Comparison of ENCODE assay signal across 26 cellular contexts in the genomic region with DNA sequence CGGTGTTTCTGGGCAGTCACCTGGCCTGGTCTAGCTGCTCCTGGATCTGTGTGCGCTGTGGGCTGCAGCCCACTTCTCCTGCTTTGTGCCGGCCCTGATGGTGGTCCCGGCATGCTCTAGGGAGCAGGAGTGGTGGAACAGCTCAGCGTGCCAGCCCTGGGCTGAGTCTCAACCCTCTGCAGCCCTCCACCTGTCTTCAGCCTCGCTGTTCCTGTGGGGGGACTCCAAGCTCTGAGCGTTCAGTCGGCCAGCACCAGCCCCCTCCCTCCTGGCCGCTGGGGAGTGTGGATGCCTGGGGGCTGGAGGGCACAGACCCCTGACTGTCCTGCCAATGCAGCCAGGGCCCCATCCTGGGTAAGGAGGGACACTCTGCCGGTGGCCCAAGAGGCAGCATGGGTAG.
"Had no signal": no experiment of that assay in that cellular context is flagged by ENCODE, and none has a peak within 500 bp of the region (broad histone marks: within the 10 kb centered on the region; RNA-seq: fewer than 3 reads in every experiment).

No MANE protein-coding gene starts in this region.

- DNase-seq: activated CD4-positive, alpha-beta memory T cell treated with anti-CD3 and anti-CD28 coated beads for 36 hours; activated CD4-positive, alpha-beta T cell treated with anti-CD3 and anti-CD28 coated beads for 36 hours; activated CD4-positive, alpha-beta T cell treated with anti-CD3 and anti-CD28 coated beads, Interleukin-2, amount 10 ng/mL, durations not matched to agents 24 days and 14 days; activated CD4-positive, CD25-positive, alpha-beta regulatory T cell; activated CD4-positive, CD25-positive, alpha-beta regulatory T cell treated with anti-CD3 and anti-CD28 coated beads, Interleukin-2, amount 50 U/mL, for 72 hours; activated CD8-positive, alpha-beta memory T cell treated with anti-CD3 and anti-CD28 coated beads, Interleukin-2, amount 10 ng/mL, durations not matched to agents 7 days and 5 days; activated CD8-positive, alpha-beta memory T cell treated with anti-CD3 and anti-CD28 coated beads, Interleukin-2, amount 50 U/mL, for 4 hours; activated CD8-positive, alpha-beta T cell treated with anti-CD3 and anti-CD28 coated beads, Interleukin-2, amount 10 ng/mL, durations not matched to agents 7 days and 5 days; activated effector memory CD4-positive, alpha-beta T cell treated with anti-CD3 and anti-CD28 coated beads, Interleukin-2, amount 50 U/mL, for 16 hours; activated naive CD4-positive, alpha-beta T cell treated with anti-CD3 and anti-CD28 coated beads for 36 hours; activated naive CD8-positive, alpha-beta T cell treated with anti-CD3 and anti-CD28 coated beads for 36 hours; activated naive CD8-positive, alpha-beta T cell treated with anti-CD3 and anti-CD28 coated beads, Interleukin-2, amount 50 U/mL, for 24 hours; activated T-cell treated with anti-CD3 and anti-CD28 coated beads, Interleukin-2, amount 50 U/mL, for 1 hour; activated T-cell treated with anti-CD3 and anti-CD28 coated beads, Interleukin-2, amount 50 U/mL, for 48 hours; adrenal gland; amygdala; body of pancreas; central memory CD4-positive, alpha-beta T cell; cerebellar nuclear complex; colonic mucosa; effector CD8-positive, alpha-beta T cell; esophagus squamous epithelium; foreskin melanocyte; T-helper 2 cell had no signal

- H3K4me1 ChIP-seq: adrenal gland, colonic mucosa, gastroesophageal sphincter had no signal

- H3K27ac ChIP-seq: adrenal gland, body of pancreas, colonic mucosa, epithelial cell of prostate, esophagus squamous epithelium, gastroesophageal sphincter had no signal

- ATAC-seq: activated CD4-positive, alpha-beta T cell treated with anti-CD3 and anti-CD28 coated beads for 36 hours; activated CD8-positive, alpha-beta memory T cell treated with anti-CD3 and anti-CD28 coated beads, Interleukin-2, amount 10 ng/mL, durations not matched to agents 7 days and 5 days; activated CD8-positive, alpha-beta T cell treated with anti-CD3 and anti-CD28 coated beads, Interleukin-2, amount 10 ng/mL, durations not matched to agents 7 days and 5 days; activated naive CD8-positive, alpha-beta T cell treated with anti-CD3 and anti-CD28 coated beads, Interleukin-2, amount 50 U/mL, for 24 hours; body of pancreas had no signal

- H3K27me3 ChIP-seq: adrenal gland, body of pancreas, colonic mucosa, esophagus squamous epithelium, gastroesophageal sphincter had no signal

- H3K4me3 ChIP-seq: adrenal gland, body of pancreas, colonic mucosa, esophagus squamous epithelium, gastroesophageal sphincter had no signal

- H3K9me3 ChIP-seq: adrenal gland, body of pancreas, colonic mucosa, esophagus squamous epithelium, gastroesophageal sphincter had no signal

- H3K36me3 ChIP-seq: adrenal gland, colonic mucosa had no signal
